ENCODE assay signal across 10 cellular contexts in the genomic region with DNA sequence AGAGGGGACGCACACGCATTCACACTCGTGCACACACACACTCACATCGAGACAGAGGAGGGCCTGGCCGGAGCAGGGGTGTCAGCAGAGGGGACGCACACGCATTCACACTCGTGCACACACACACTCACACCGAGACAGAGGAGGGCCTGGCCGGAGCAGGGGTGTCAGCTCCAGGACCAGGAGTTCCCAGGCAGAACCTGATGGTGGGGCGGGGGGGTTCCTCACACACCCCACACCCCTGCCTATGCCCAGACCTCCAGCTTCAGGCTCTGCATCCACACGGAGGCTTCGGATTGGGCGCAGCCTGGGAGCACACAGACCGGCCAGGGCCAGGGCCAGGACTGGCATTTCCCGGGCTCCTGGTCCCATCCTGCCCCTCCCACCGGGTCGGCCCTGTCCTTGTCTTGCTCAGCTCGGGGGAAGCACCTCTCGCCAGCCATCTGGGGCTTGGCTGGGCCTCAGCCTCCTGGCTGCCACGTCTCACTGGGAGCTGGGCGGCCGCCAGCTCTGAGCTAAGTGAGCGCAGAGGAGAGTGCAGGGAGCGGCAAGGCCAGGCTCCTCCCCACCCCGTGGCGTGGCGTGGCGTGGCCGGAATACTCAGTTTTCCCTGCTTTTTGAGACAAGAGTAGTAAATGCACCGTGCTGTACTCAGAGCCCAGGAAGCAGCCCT. TPM values are rescaled to one million over a fixed set of nuclear protein-coding genes. Genes with fewer than 3 reads are reported as not detected.
DNase-seq lines count a peak whose midpoint lies in the region; ATAC-seq and TF ChIP-seq lines count a peak whose summit lies in the region.
"Had no signal": no experiment of that assay in that cellular context is flagged by ENCODE, and none has a peak within 500 bp of the region (broad histone marks: within the 10 kb centered on the region; RNA-seq: fewer than 3 reads in every experiment).

No MANE protein-coding gene starts in this region.

- peaks cover 0 to 6% (median 0%) of the 10 kb centered on the region in 11 donors for H3K9me3 ChIP-seq in heart right ventricle

- DNase-seq in DMS79 (lab: John Stamatoyannopoulos, UW) (peak; percentile 48), amniotic epithelial cell (ENCODE audit: low read depth) (peak; percentile 79), heart right ventricle (peak; percentile 79 to 87), sciatic nerve (ENCODE audit: low spot score) (peak; percentile 88), KBM-7 (no peak)
- DNase-seq in activated naive CD4-positive, alpha-beta T cell (lab: John Stamatoyannopoulos, UW): no peak
- DNase-seq: activated T-cell treated with anti-CD3 and anti-CD28 coated beads, Interleukin-2, amount 50 U/mL, for 72 hours had no signal

- no peak overlapping the region for H3K4me3 ChIP-seq in heart right ventricle

- in situ Hi-C loops in KBM-7 (cut with MboI; ENCODE audit: low pct_unique_long_range_greater_than_20kb, low sequenced_read_pairs): no loop called here

- no peaks in the 10 kb centered on the region for H3K36me3 ChIP-seq in heart right ventricle

- 59 to 63% methylated on average over 31 of the region's 31 CpGs for WGBS in heart right ventricle, 2 donors

- TF ChIP-seq CTCF in heart right ventricle (IDR thresholded peaks at IDR 0.05): peak in 1 of 9 donors; percentile 9

- ATAC-seq in heart right ventricle (peak; percentile 93 to 95 (median 94)), sciatic nerve (peak; percentile 97), GM21423 (IDR thresholded peaks at IDR 0.05; ENCODE audit: unreplicated experiment) (no peak), HG03097 (IDR thresholded peaks at IDR 0.05; ENCODE audit: low FRiP score, unreplicated experiment) (no peak)
- ATAC-seq: activated T-cell treated with anti-CD3 and anti-CD28 coated beads, Interleukin-2, amount 50 U/mL, for 72 hours had no signal

- H3K27ac ChIP-seq in heart right ventricle: peak overlapping the region in 7 of 10 donors; percentile 53 to 66 (median 64)

- peaks cover 0 to 40% (median 13%) of the 10 kb centered on the region in 9 donors for H3K4me1 ChIP-seq in heart right ventricle

- intact Hi-C loops in heart right ventricle (cut with DNase I) (no loop called here), sciatic nerve (cut with DNase I) (no loop called here)

- peaks cover 0 to 4% (median 0%) of the 10 kb centered on the region in 7 donors for H3K27me3 ChIP-seq in heart right ventricle

RNA-seq across cellular contexts. Expression of gene ADAMTS2, which starts 31.3 kb away (rescaled TPM):
- total RNA-seq in heart right ventricle (10 to 100 TPM in 1 of 10 donors, 1 to 10 TPM in 9; 1.7 to 13.5 (median 3.0) TPM), sciatic nerve (25.3 TPM)
- 1 to 10 TPM; 5.0 to 7.3 TPM for polyA plus RNA-seq in heart right ventricle
- total RNA-seq: activated T-cell treated with anti-CD3 and anti-CD28 coated beads, Interleukin-2, amount 50 U/mL, for 72 hours; SK-MEL-5 had no signal

Comparison
In these comparisons a context has a peak if more than half of its experiments do, and no peak if none do; other contexts are left out.
1. DNase-seq: peak in DMS79 (single experiment), amniotic epithelial cell (single experiment), heart right ventricle (2 of 2) and sciatic nerve (single experiment); none in activated naive CD4-positive, alpha-beta T cell (0 of 4) and KBM-7 (single experiment).
2. ATAC-seq: peak in heart right ventricle (8 of 8) and sciatic nerve (single experiment); none in GM21423 (single experiment) and HG03097 (single experiment).